39 cellular contexts compared by ENCODE assay signal in the genomic region with DNA sequence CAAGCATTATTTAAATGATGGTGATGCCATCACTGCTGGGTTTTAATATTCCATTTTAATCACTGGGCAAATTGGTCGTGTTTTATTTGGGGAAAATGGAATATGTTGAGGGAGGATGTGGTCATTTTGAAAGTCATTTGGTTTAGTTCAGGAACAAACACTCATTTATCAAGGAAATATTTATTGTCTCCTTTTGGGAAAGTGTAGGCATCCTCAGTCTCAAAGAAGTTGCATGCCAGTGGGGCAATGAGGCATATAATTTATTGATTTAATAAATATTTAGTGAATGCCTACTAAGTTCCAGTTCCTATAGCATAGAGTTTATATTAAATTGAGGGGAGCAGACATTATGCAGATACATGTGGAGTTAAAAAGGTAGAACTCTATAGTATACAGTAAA.
"Had no signal": no experiment of that assay in that cellular context is flagged by ENCODE, and none has a peak within 500 bp of the region (broad histone marks: within the 10 kb centered on the region; RNA-seq: fewer than 3 reads in every experiment).

No MANE protein-coding gene starts in this region.

- H3K27me3 Mint-ChIP-seq: activated naive CD4-positive, alpha-beta T cell treated with anti-CD3 and anti-CD28 coated beads, Interleukin-2, amount 10 ng/mL, durations not matched to agents 7 days and 5 days; activated naive CD4-positive, alpha-beta T cell treated with anti-CD3 and anti-CD28 coated beads, Interleukin-2, amount 50 U/mL, for 24 hours; activated naive CD8-positive, alpha-beta T cell; activated naive CD8-positive, alpha-beta T cell treated with anti-CD3 and anti-CD28 coated beads for 36 hours; activated naive CD8-positive, alpha-beta T cell treated with anti-CD3 and anti-CD28 coated beads, Interleukin-2, amount 10 ng/mL, durations not matched to agents 7 days and 5 days; activated naive CD8-positive, alpha-beta T cell treated with anti-CD3 and anti-CD28 coated beads, Interleukin-2, amount 50 U/mL, for 24 hours; activated T-cell treated with anti-CD3 and anti-CD28 coated beads, Interleukin-2, amount 50 U/mL, for 24 hours; central memory CD8-positive, alpha-beta T cell had no signal

- H3K4me1 Mint-ChIP-seq: activated naive CD4-positive, alpha-beta T cell treated with anti-CD3 and anti-CD28 coated beads, Interleukin-2, amount 10 ng/mL, durations not matched to agents 7 days and 5 days; activated naive CD4-positive, alpha-beta T cell treated with anti-CD3 and anti-CD28 coated beads, Interleukin-2, amount 50 U/mL, for 24 hours; activated naive CD8-positive, alpha-beta T cell treated with anti-CD3 and anti-CD28 coated beads for 36 hours; activated naive CD8-positive, alpha-beta T cell treated with anti-CD3 and anti-CD28 coated beads, Interleukin-2, amount 10 ng/mL, durations not matched to agents 7 days and 5 days; activated naive CD8-positive, alpha-beta T cell treated with anti-CD3 and anti-CD28 coated beads, Interleukin-2, amount 50 U/mL, for 24 hours; activated T-helper 17 cell treated with anti-CD3 and anti-CD28 coated beads, Interleukin-2, amount 50 U/mL, for 72 hours; central memory CD8-positive, alpha-beta T cell had no signal

- H3K9me3 ChIP-seq: adrenal gland, ascending aorta, body of pancreas, breast epithelium had no signal

- DNase-seq: activated effector memory CD4-positive, alpha-beta T cell treated with anti-CD3 and anti-CD28 coated beads, Interleukin-2, amount 50 U/mL, for 16 hours; activated effector memory CD4-positive, alpha-beta T cell treated with Interleukin-2 at 50 U/mL for 16 hours; activated gamma-delta T cell; activated gamma-delta T cell treated with Interleukin-2 at 50 U/mL for 16 hours; activated naive CD4-positive, alpha-beta T cell; activated naive CD4-positive, alpha-beta T cell treated with anti-CD3 and anti-CD28 coated beads for 36 hours; activated naive CD4-positive, alpha-beta T cell treated with anti-CD3 and anti-CD28 coated beads, Interleukin-2, amount 10 ng/mL, durations not matched to agents 7 days and 5 days; activated naive CD4-positive, alpha-beta T cell treated with anti-CD3 and anti-CD28 coated beads, Interleukin-2, amount 50 U/mL, for 16 hours; activated naive CD4-positive, alpha-beta T cell treated with Interleukin-2 at 50 U/mL for 16 hours; activated naive CD8-positive, alpha-beta T cell treated with anti-CD3 and anti-CD28 coated beads for 36 hours; activated naive CD8-positive, alpha-beta T cell treated with anti-CD3 and anti-CD28 coated beads, Interleukin-2, amount 10 ng/mL, durations not matched to agents 7 days and 5 days; activated naive CD8-positive, alpha-beta T cell treated with anti-CD3 and anti-CD28 coated beads, Interleukin-2, amount 50 U/mL, for 24 hours; activated T-cell treated with anti-CD3 and anti-CD28 coated beads, Interleukin-2, amount 50 U/mL, for 1 hour; activated T-cell treated with anti-CD3 and anti-CD28 coated beads, Interleukin-2, amount 50 U/mL, for 24 hours; activated T-cell treated with anti-CD3 and anti-CD28 coated beads, Interleukin-2, amount 50 U/mL, for 4 hours; activated T-cell treated with anti-CD3 and anti-CD28 coated beads, Interleukin-2, amount 50 U/mL, for 48 hours; activated T-cell treated with anti-CD3 and anti-CD28 coated beads, Interleukin-2, amount 50 U/mL, for 72 hours; adrenal gland; amniotic stem cell; amygdala; anterior cingulate cortex; aorta; body of pancreas; brain microvascular endothelial cell; caudate nucleus; central memory CD4-positive, alpha-beta T cell; cerebellar nuclear complex had no signal

- H3K36me3 Mint-ChIP-seq: activated naive CD4-positive, alpha-beta T cell treated with anti-CD3 and anti-CD28 coated beads, Interleukin-2, amount 10 ng/mL, durations not matched to agents 7 days and 5 days; activated naive CD4-positive, alpha-beta T cell treated with anti-CD3 and anti-CD28 coated beads, Interleukin-2, amount 50 U/mL, for 24 hours; activated naive CD4-positive, alpha-beta T cell treated with anti-CD3 and anti-CD28 coated beads, Interleukin-2, amount 50 U/mL, for 72 hours; activated naive CD8-positive, alpha-beta T cell; activated naive CD8-positive, alpha-beta T cell treated with anti-CD3 and anti-CD28 coated beads for 36 hours; activated naive CD8-positive, alpha-beta T cell treated with anti-CD3 and anti-CD28 coated beads, Interleukin-2, amount 10 ng/mL, durations not matched to agents 7 days and 5 days; brain had no signal

- H3K36me3 ChIP-seq: adrenal gland, ascending aorta, brain microvascular endothelial cell, breast epithelium, cardiac muscle cell had no signal

- H3K9me3 Mint-ChIP-seq: activated naive CD4-positive, alpha-beta T cell treated with anti-CD3 and anti-CD28 coated beads for 36 hours; activated naive CD4-positive, alpha-beta T cell treated with anti-CD3 and anti-CD28 coated beads, Interleukin-2, amount 10 ng/mL, durations not matched to agents 7 days and 5 days; activated naive CD4-positive, alpha-beta T cell treated with anti-CD3 and anti-CD28 coated beads, Interleukin-2, amount 50 U/mL, for 24 hours; activated naive CD8-positive, alpha-beta T cell treated with anti-CD3 and anti-CD28 coated beads for 36 hours; activated naive CD8-positive, alpha-beta T cell treated with anti-CD3 and anti-CD28 coated beads, Interleukin-2, amount 50 U/mL, for 24 hours; activated T-cell treated with anti-CD3 and anti-CD28 coated beads, Interleukin-2, amount 50 U/mL, for 24 hours; activated T-cell treated with anti-CD3 and anti-CD28 coated beads, Interleukin-2, amount 50 U/mL, for 4 hours; activated T-helper 1 cell treated with anti-CD3 and anti-CD28 coated beads, Interleukin-12 subunit alpha, Interleukin-12 subunit beta, Interleukin-2, Interleukin-4 antibody, amounts not matched to agents 30 ng/mL and 10 ng/mL and 1 ng/mL, durations not matched to agents 14 hours and 24 hours and 36 hours; activated T-helper 17 cell treated with anti-CD3 and anti-CD28 coated beads, Interleukin-2, amount 50 U/mL, for 72 hours; activated T-helper 2 cell treated with anti-CD3 and anti-CD28 coated beads, Interferon-gamma antibody, Interleukin-2, Interleukin-4, amounts not matched to agents 10 μg/mL and 5 μg/mL and 100 μg/mL, durations not matched to agents 14 hours and 24 hours and 36 hours; brain had no signal

- FAIRE-seq: bronchial epithelial cell had no signal

- H3K27me3 ChIP-seq: adrenal gland, ascending aorta, body of pancreas, brain microvascular endothelial cell, breast epithelium, cardiac muscle cell had no signal

- ATAC-seq: activated naive CD4-positive, alpha-beta T cell treated with anti-CD3 and anti-CD28 coated beads, Interleukin-2, amount 50 U/mL, for 72 hours; activated naive CD8-positive, alpha-beta T cell treated with anti-CD3 and anti-CD28 coated beads, Interleukin-2, amount 50 U/mL, for 24 hours; activated T-cell treated with anti-CD3 and anti-CD28 coated beads, Interleukin-2, amount 50 U/mL, for 4 hours; activated T-cell treated with anti-CD3 and anti-CD28 coated beads, Interleukin-2, amount 50 U/mL, for 72 hours; activated T-helper 17 cell treated with anti-CD3 and anti-CD28 coated beads, Interleukin-2, amount 50 U/mL, for 72 hours; body of pancreas had no signal

- H3K4me1 ChIP-seq: adrenal gland, ascending aorta, body of pancreas, breast epithelium had no signal

- H3K27ac Mint-ChIP-seq: activated naive CD4-positive, alpha-beta T cell treated with anti-CD3 and anti-CD28 coated beads for 36 hours; activated naive CD4-positive, alpha-beta T cell treated with anti-CD3 and anti-CD28 coated beads, Interleukin-2, amount 10 ng/mL, durations not matched to agents 7 days and 5 days; activated naive CD4-positive, alpha-beta T cell treated with anti-CD3 and anti-CD28 coated beads, Interleukin-2, amount 50 U/mL, for 24 hours; activated naive CD4-positive, alpha-beta T cell treated with anti-CD3 and anti-CD28 coated beads, Interleukin-2, amount 50 U/mL, for 72 hours; activated naive CD8-positive, alpha-beta T cell; activated naive CD8-positive, alpha-beta T cell treated with anti-CD3 and anti-CD28 coated beads for 36 hours; activated naive CD8-positive, alpha-beta T cell treated with anti-CD3 and anti-CD28 coated beads, Interleukin-2, amount 10 ng/mL, durations not matched to agents 7 days and 5 days; activated naive CD8-positive, alpha-beta T cell treated with anti-CD3 and anti-CD28 coated beads, Interleukin-2, amount 50 U/mL, for 24 hours; activated T-cell treated with anti-CD3 and anti-CD28 coated beads, Interleukin-2, amount 50 U/mL, for 24 hours; activated T-cell treated with anti-CD3 and anti-CD28 coated beads, Interleukin-2, amount 50 U/mL, for 72 hours; activated T-helper 1 cell treated with anti-CD3 and anti-CD28 coated beads, Interleukin-12 subunit alpha, Interleukin-12 subunit beta, Interleukin-2, Interleukin-4 antibody, amounts not matched to agents 30 ng/mL and 10 ng/mL and 1 ng/mL, durations not matched to agents 14 hours and 24 hours and 36 hours; activated T-helper 17 cell treated with anti-CD3 and anti-CD28 coated beads, Interleukin-2, amount 50 U/mL, for 72 hours; activated T-helper 2 cell treated with anti-CD3 and anti-CD28 coated beads, Interferon-gamma antibody, Interleukin-2, Interleukin-4, amounts not matched to agents 10 μg/mL and 5 μg/mL and 100 μg/mL, durations not matched to agents 14 hours and 24 hours and 36 hours; brain had no signal

- H3K4me3 Mint-ChIP-seq: activated naive CD4-positive, alpha-beta T cell treated with anti-CD3 and anti-CD28 coated beads for 36 hours; activated naive CD4-positive, alpha-beta T cell treated with anti-CD3 and anti-CD28 coated beads, Interleukin-2, amount 10 ng/mL, durations not matched to agents 7 days and 5 days; activated naive CD4-positive, alpha-beta T cell treated with anti-CD3 and anti-CD28 coated beads, Interleukin-2, amount 50 U/mL, for 24 hours; activated naive CD8-positive, alpha-beta T cell; activated naive CD8-positive, alpha-beta T cell treated with anti-CD3 and anti-CD28 coated beads for 36 hours; activated naive CD8-positive, alpha-beta T cell treated with anti-CD3 and anti-CD28 coated beads, Interleukin-2, amount 10 ng/mL, durations not matched to agents 7 days and 5 days; activated naive CD8-positive, alpha-beta T cell treated with anti-CD3 and anti-CD28 coated beads, Interleukin-2, amount 50 U/mL, for 24 hours; activated T-cell treated with anti-CD3 and anti-CD28 coated beads, Interleukin-2, amount 50 U/mL, for 24 hours; activated T-cell treated with anti-CD3 and anti-CD28 coated beads, Interleukin-2, amount 50 U/mL, for 4 hours; activated T-cell treated with anti-CD3 and anti-CD28 coated beads, Interleukin-2, amount 50 U/mL, for 72 hours; activated T-helper 1 cell treated with anti-CD3 and anti-CD28 coated beads, Interleukin-12 subunit alpha, Interleukin-12 subunit beta, Interleukin-2, Interleukin-4 antibody, amounts not matched to agents 30 ng/mL and 10 ng/mL and 1 ng/mL, durations not matched to agents 14 hours and 24 hours and 36 hours; activated T-helper 17 cell treated with anti-CD3 and anti-CD28 coated beads, Interleukin-2, amount 50 U/mL, for 72 hours; brain; central memory CD8-positive, alpha-beta T cell had no signal

- H3K27ac ChIP-seq: adrenal gland, ascending aorta, body of pancreas, brain microvascular endothelial cell, breast epithelium, cardiac muscle cell had no signal

- H3K4me3 ChIP-seq: adrenal gland, ascending aorta, body of pancreas, breast epithelium, cardiac muscle cell had no signal
